Comparison of ENCODE assay signal across 14 cellular contexts in genomic region chr2:236626391-236627150, GRCh38. TPM values are rescaled to one million over a fixed set of nuclear protein-coding genes. Genes with fewer than 3 reads are reported as not detected.
A peak's percentile ranks its signal among the peaks of the same experiment; 100 is the strongest.
DNase-seq lines count a peak whose midpoint lies in the region; ATAC-seq and TF ChIP-seq lines count a peak whose summit lies in the region.
"Had no signal": no experiment of that assay in that cellular context is flagged by ENCODE, and none has a peak within 500 bp of the region (broad histone marks: within the 10 kb centered on the region; RNA-seq: fewer than 3 reads in every experiment).

No MANE protein-coding gene starts in this region.

- no peak for DNase-seq in Caco-2
- peak; percentile 33 for DNase-seq in RWPE2 (ENCODE audit: low spot score)
- peak; percentile 59 for DNase-seq in medulla oblongata (ENCODE audit: extremely low spot score)
- peak; percentile 47 for DNase-seq in sciatic nerve (ENCODE audit: low spot score)
- DNase-seq in GM19240 (ENCODE audit: insufficient read length, low spot score), result no peak
- DNase-seq in NAMALWA (ENCODE audit: low spot score), result no peak
- no peak for DNase-seq in germinal center (ENCODE audit: low spot score)
- DNase-seq: CD8-positive, alpha-beta memory T cell; EL; NCI-H1092 treated with DMSO at 0.1 percent for 48 hours; NCI-H1694 treated with DMSO at 0.1 percent for 48 hours; NCI-H446; NCI-H774 had no signal

- H3K27ac Mint-ChIP-seq in Caco-2 (ENCODE audit: unreplicated experiment), result peak overlapping the region; percentile 53

- intact Hi-C loops in Caco-2 (cut with micrococcal nuclease; ENCODE audit: unreplicated experiment) (no loop called here), sciatic nerve (cut with DNase I) (no loop called here)

- TF ChIP-seq CTCF in Caco-2 (IDR thresholded peaks at IDR 0.05; ENCODE audit: insufficient read depth in 1 of 2, low read depth in 1 of 2, low read length in 1 of 2, severe bottlenecking in 1 of 2, unreplicated experiment in 1 of 2) (no peak), RWPE2 (IDR thresholded peaks at IDR 0.05; ENCODE audit: poor library complexity, severe bottlenecking) (no peak)

- no peaks in the 10 kb centered on the region for H3K36me3 Mint-ChIP-seq in Caco-2 (ENCODE audit: insufficient read depth, unreplicated experiment)
- H3K36me3 Mint-ChIP-seq: CD8-positive, alpha-beta memory T cell had no signal

- H3K27ac ChIP-seq in RWPE2 (ENCODE audit: poor library complexity, severe bottlenecking), result no peak overlapping the region
- H3K27ac ChIP-seq: KMS-11 had no signal

- H3K4me3 Mint-ChIP-seq in Caco-2 (ENCODE audit: unreplicated experiment), result no peak overlapping the region
- H3K4me3 Mint-ChIP-seq: CD8-positive, alpha-beta memory T cell had no signal

- H3K4me1 Mint-ChIP-seq in Caco-2 (ENCODE audit: low read depth, unreplicated experiment), result no peaks in the 10 kb centered on the region
- H3K4me1 Mint-ChIP-seq: CD8-positive, alpha-beta memory T cell had no signal

- no peaks in the 10 kb centered on the region for H3K9me3 Mint-ChIP-seq in Caco-2 (ENCODE audit: unreplicated experiment)
- H3K9me3 Mint-ChIP-seq: CD8-positive, alpha-beta memory T cell had no signal

- ATAC-seq in RWPE2 (ENCODE audit: low read depth) (no peak), sciatic nerve (peak; percentile 64)

- H3K4me1 ChIP-seq in Caco-2 (no peaks in the 10 kb centered on the region), RWPE2 (ENCODE audit: insufficient read depth, poor library complexity, severe bottlenecking) (no peaks in the 10 kb centered on the region)

- H3K27me3 Mint-ChIP-seq in Caco-2 (ENCODE audit: insufficient read depth, unreplicated experiment), result no peaks in the 10 kb centered on the region

- POLR2A ChIA-PET in Caco-2 (lab: Charles Lee), result no interaction called here

- H3K4me3 ChIP-seq in Caco-2 (ENCODE audit: low read depth, low read length) (no peak overlapping the region), RWPE2 (ENCODE audit: severe bottlenecking) (no peak overlapping the region)

- no peaks in the 10 kb centered on the region for H3K36me3 ChIP-seq in Caco-2 (ENCODE audit: control insufficient read depth, insufficient read depth, low read length)
- H3K36me3 ChIP-seq in RWPE2 (ENCODE audit: low read depth), result no peaks in the 10 kb centered on the region

- BruUV-seq in Caco-2 (replicated peaks; lab: Mats Ljungman, UMichigan), result no TSS peak

- H3K9me3 ChIP-seq in Caco-2 (no peaks in the 10 kb centered on the region), RWPE2 (ENCODE audit: severe bottlenecking) (no peaks in the 10 kb centered on the region)

- no peaks in the 10 kb centered on the region for H3K27me3 ChIP-seq in Caco-2 (replicated peaks; ENCODE audit: control insufficient read depth, insufficient read depth, low read length)
- H3K27me3 ChIP-seq in RWPE2 (ENCODE audit: insufficient read depth, poor library complexity, severe bottlenecking), result no peaks in the 10 kb centered on the region

- CTCF ChIA-PET in Caco-2 (lab: Charles Lee), result no interaction called here

RNA-seq across cellular contexts. Expression of gene ACKR3, which starts 56.9 kb away (rescaled TPM):
- 3.2 and 3.9 TPM in 2 replicates for total RNA-seq in Caco-2 (2022)
- total RNA-seq in sciatic nerve, result 90.5 TPM

Comparison
In these comparisons a context has a peak if more than half of its experiments do, and no peak if none do; other contexts are left out.
1. DNase-seq: peak in RWPE2 (single experiment), medulla oblongata (single experiment) and sciatic nerve (single experiment); none in Caco-2 (0 of 2), GM19240 (single experiment), NAMALWA (single experiment) and germinal center (single experiment).
2. RNA of gene ACKR3, which starts 56.9 kb away (total RNA-seq): 90.5 TPM in sciatic nerve (single experiment); 3.2 to 3.9 TPM in Caco-2; every median in the first group is over 10 times any median in the second.